ENCODE assay signal across 20 cellular contexts in the genomic region with DNA sequence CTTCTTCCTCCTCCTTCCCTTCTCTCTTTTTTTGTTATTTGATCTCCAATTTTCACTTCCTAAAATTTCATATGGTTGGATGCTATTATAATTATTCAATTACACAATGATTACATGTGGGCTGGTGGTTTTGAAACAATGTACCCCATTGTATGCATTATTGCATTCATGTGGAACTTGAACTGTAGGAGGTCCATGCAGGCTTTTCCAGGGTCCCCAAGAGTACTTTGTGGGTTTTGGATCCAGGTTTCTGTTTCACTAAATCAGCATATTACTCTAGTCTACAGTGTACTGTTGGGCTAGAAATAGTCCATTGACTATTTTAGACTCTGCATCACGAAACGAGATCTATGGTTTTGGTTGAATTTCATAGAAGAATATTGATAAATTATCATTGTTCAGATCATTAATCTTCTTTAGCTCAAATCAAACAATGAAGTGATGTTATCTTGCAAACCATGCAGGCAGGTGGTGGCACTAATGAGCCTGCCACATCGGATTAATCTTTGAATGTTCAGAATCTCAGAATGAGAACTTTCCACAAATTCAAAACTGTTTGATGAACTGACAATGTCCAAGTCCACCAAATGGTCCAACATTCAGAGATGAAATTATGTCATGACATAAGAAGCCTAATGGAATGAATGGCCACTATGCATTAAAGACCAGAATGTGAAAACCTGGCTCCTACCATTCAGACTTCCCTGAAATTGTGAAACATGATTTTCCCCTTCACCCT.
DNase-seq lines count a peak whose midpoint lies in the region; ATAC-seq, FAIRE-seq and TF ChIP-seq lines count a peak whose summit lies in the region.
"Had no signal": no experiment of that assay in that cellular context is flagged by ENCODE, and none has a peak within 500 bp of the region (broad histone marks: within the 10 kb centered on the region; RNA-seq: fewer than 3 reads in every experiment).

No MANE protein-coding gene starts in this region.

- peaks cover 1 to 4% of the 10 kb centered on the region in 2 experiments; a peak in 4 of 5 replicates for H3K36me3 ChIP-seq in HepG2 (replicated peaks in 1 of 2; ENCODE audit: control insufficient read depth in 1 of 2, insufficient read depth in 2 of 2, low read length in 2 of 2)
- H3K36me3 ChIP-seq in right lobe of liver, result no peaks in the 10 kb centered on the region
- H3K36me3 ChIP-seq in esophagus muscularis mucosa, result no peaks in the 10 kb centered on the region
- H3K36me3 ChIP-seq: MG63 had no signal

- no peak overlapping the region for H3K4me2 ChIP-seq in HepG2 (ENCODE audit: low read depth, low read length)

- no peak overlapping the region for H3K4me3 ChIP-seq in HepG2 (replicated peaks in 1 of 3; ENCODE audit: insufficient read depth in 1 of 3, low read depth in 2 of 3, low read length in 3 of 3)
- H3K4me3 ChIP-seq in right lobe of liver, result no peak overlapping the region
- no peak overlapping the region for H3K4me3 ChIP-seq in esophagus muscularis mucosa
- H3K4me3 ChIP-seq: MG63 had no signal

- H3K4me1 ChIP-seq in HepG2 (ENCODE audit: insufficient read depth, low read length) (peaks cover 56% of the 10 kb centered on the region), right lobe of liver (peaks cover 0 to 51% (median 15%) of the 10 kb centered on the region in 4 donors), esophagus muscularis mucosa (peaks cover 17 to 50% (median 20%) of the 10 kb centered on the region in 4 donors)

- peaks cover 0 to 9% (median 4%) of the 10 kb centered on the region in 7 donors for H3K9me3 Mint-ChIP-seq in CD14-positive monocyte
- H3K9me3 Mint-ChIP-seq: T-cell had no signal

- H3K36me3 Mint-ChIP-seq in CD14-positive monocyte, result peaks cover 2 to 4% of the 10 kb centered on the region in 2 donors
- H3K36me3 Mint-ChIP-seq: T-cell had no signal

- in situ Hi-C loops in HepG2 (cut with HindIII; ENCODE audit: extremely low pct_ligation_motif_present, low pct_unique_long_range_greater_than_20kb), result no loop called here

- H3K9me3 ChIP-seq in HepG2 (ENCODE audit: low read length) (no peaks in the 10 kb centered on the region), right lobe of liver (no peaks in the 10 kb centered on the region), esophagus muscularis mucosa (peaks cover 0 to 3% (median 0%) of the 10 kb centered on the region in 4 donors)
- H3K9me3 ChIP-seq: MG63 had no signal

- no peaks in the 10 kb centered on the region for H3K27me3 ChIP-seq in HepG2 (ENCODE audit: control insufficient read depth in 1 of 2, insufficient read depth in 2 of 2, low read length in 2 of 2)
- H3K27me3 ChIP-seq in right lobe of liver, result no peaks in the 10 kb centered on the region
- H3K27me3 ChIP-seq in esophagus muscularis mucosa, result no peaks in the 10 kb centered on the region
- H3K27me3 ChIP-seq: MG63 had no signal

- intact Hi-C loops in HepG2 (cut with micrococcal nuclease; ENCODE audit: unreplicated experiment), result no loop called here
- intact Hi-C loops in right lobe of liver (cut with DNase I), result no loop called here
- intact Hi-C loops in esophagus muscularis mucosa (cut with DNase I), result loop anchor here (10.0 kb wide), 1 partner anchor 401 kb away; no protein-coding TSS in a partner anchor
- intact Hi-C loops in CD14-positive monocyte (cut with micrococcal nuclease), result no loop called here

- POLR2A ChIA-PET in HepG2 (lab: Yijun Ruan, JAX), result no interaction called here

- H3K27ac ChIP-seq in HepG2 (ENCODE audit: extremely low read length, insufficient read depth, low read length) (no peak overlapping the region), right lobe of liver (peak overlapping the region in 1 of 3 donors; percentile 4), esophagus muscularis mucosa (replicated peaks in 1 of 4) (no peak overlapping the region)
- H3K27ac ChIP-seq: C4-2B had no signal

- TF ChIP-seq RAD21 in HepG2 (CRISPR knock-in tag; IDR thresholded peaks at IDR 0.05), result no peak

- no peaks in the 10 kb centered on the region; the same call in 1 of the 2 replicates for H4K20me1 ChIP-seq in HepG2 (ENCODE audit: insufficient read depth, low read length)

- no peak for FAIRE-seq in HepG2 (lab: Jason Lieb, UNC)
- FAIRE-seq: G401.6 had no signal

- 89% methylated on average over 3 of the region's 3 CpGs for WGBS in HepG2 (ENCODE audit: low lambda C conversion rate)
- WGBS in right lobe of liver (ENCODE audit: insufficient coverage, low coverage, low lambda C conversion rate, missing lambda C conversion rate), result 52% methylated on average over 3 of the region's 3 CpGs
- WGBS in esophagus muscularis mucosa, result 63% methylated on average over 3 of the region's 3 CpGs

- peak overlapping the region in 3 of 7 donors; percentile 30 to 81 (median 68) for H3K27ac Mint-ChIP-seq in CD14-positive monocyte
- H3K27ac Mint-ChIP-seq: H9, T-cell had no signal

- H3K79me2 ChIP-seq in HepG2 (ENCODE audit: insufficient read depth, low read length), result peaks cover 14% of the 10 kb centered on the region

- no peak for TF ChIP-seq CTCF in HepG2 (CRISPR knock-in tag; IDR thresholded peaks at IDR 0.05)
- peak in 1 of 4 donors; percentile 14 for TF ChIP-seq CTCF in right lobe of liver (IDR thresholded peaks at IDR 0.05)
- TF ChIP-seq CTCF in esophagus muscularis mucosa (IDR thresholded peaks at IDR 0.05), result no peak
- no peak for TF ChIP-seq CTCF in CD14-positive monocyte (IDR thresholded peaks at IDR 0.05)

- H2AFZ ChIP-seq in HepG2 (ENCODE audit: low read length), result no peak overlapping the region

- H3K27me3 Mint-ChIP-seq in CD14-positive monocyte (ENCODE audit: low read depth in 3 of 3), result peaks cover 5 to 13% (median 7%) of the 10 kb centered on the region in 3 donors

- H3K4me1 Mint-ChIP-seq in CD14-positive monocyte, result peaks cover 40% of the 10 kb centered on the region

- CTCF ChIA-PET in HepG2 (lab: Yijun Ruan, JAX; ENCODE audit: low intra/inter-chr PET ratio, low total read pairs), result no interaction called here

- H3K9ac ChIP-seq in HepG2 (ENCODE audit: insufficient read depth, low read depth, low read length), result no peak overlapping the region

- H3K4me3 Mint-ChIP-seq in CD14-positive monocyte, result no peak overlapping the region
- H3K4me3 Mint-ChIP-seq: H9, T-cell had no signal

- DNase-seq in HepG2 (ENCODE audit: low spot score) (peak; percentile 37), right lobe of liver (no peak), NOMO-1 treated with DMSO at 0.1 percent for 48 hours (lab: John Stamatoyannopoulos, UW; ENCODE audit: unreplicated experiment) (peak; percentile 68), esophagus muscularis mucosa (ENCODE audit: extremely low spot score) (peak; percentile 60), cerebellar nuclear complex (lab: John Stamatoyannopoulos, UW) (no peak), CD14-positive monocyte (ENCODE audit: low spot score) (no peak), NCI-H2029 treated with DMSO at 0.1 percent for 48 hours (lab: John Stamatoyannopoulos, UW) (no peak)
- DNase-seq: DMS 273 treated with DMSO at 0.1 percent for 48 hours, H9, MG63, NCI-H1105 treated with DMSO at 0.1 percent for 48 hours, NCI-H1694, NCI-H345, NCI-H524 treated with DMSO at 0.1 percent for 48 hours, SHP77, T-cell had no signal

- BruUV-seq in HepG2 (replicated peaks; lab: Mats Ljungman, UMichigan), result no TSS peak

- TF ChIP-seq EP300 in HepG2 (IDR thresholded peaks at IDR 0.05; ENCODE audit: low read depth in 2 of 2, low read length in 2 of 2) (no peak), HepG2 (CRISPR knock-in tag; IDR thresholded peaks at IDR 0.05; ENCODE audit: borderline replicate concordance) (no peak), esophagus muscularis mucosa (IDR thresholded peaks at IDR 0.05) (no peak)

- ATAC-seq in HepG2 (no peak), right lobe of liver (no peak), HG03196 (IDR thresholded peaks at IDR 0.05; ENCODE audit: unreplicated experiment) (no peak)
- ATAC-seq: SK-N-SH treated with all-trans-retinoic acid at 6 μM for 48 hours, T-cell had no signal

- no peak for TF ChIP-seq POLR2A in HepG2 (IDR thresholded peaks at IDR 0.05; ENCODE audit: insufficient read depth in 1 of 2, low read depth in 2 of 2, low read length in 2 of 2)
- TF ChIP-seq POLR2A in right lobe of liver (IDR thresholded peaks at IDR 0.05), result no peak
- no peak for TF ChIP-seq POLR2A in esophagus muscularis mucosa (IDR thresholded peaks at IDR 0.05; ENCODE audit: low read depth)

TF ChIP-seq in HepG2, 621 proteins besides CTCF, POLR2A, EP300 and RAD21:
- TF ChIP-seq ZNF383 (CRISPR knock-in tag; IDR thresholded peaks at IDR 0.05; ENCODE audit: borderline replicate concordance), result no peak
- peak; percentile 53 to 60; a peak in 3 of 4 replicates for TF ChIP-seq MAFK (conservative IDR thresholded peaks at IDR 0.05 in 1 of 2, IDR thresholded peaks at IDR 0.05 in 1 of 2; ENCODE audit: low read length in 2 of 2)
- TF ChIP-seq MAFF (IDR thresholded peaks at IDR 0.05; ENCODE audit: low read depth, low read length), result 0 out of 2 replicates have a peak, but pooled peaks have one; percentile 33
- TF ChIP-seq JUND (CRISPR knock-in tag; IDR thresholded peaks at IDR 0.05), result no peak
- no peak for TF ChIP-seq IRX3 (CRISPR knock-in tag; IDR thresholded peaks at IDR 0.05; ENCODE audit: borderline replicate concordance, low read depth)
TF ChIP-seq in HepG2: peak in this region for 2.

Comparison
In these comparisons a context has a peak if more than half of its experiments do, and no peak if none do; other contexts are left out.
1. DNase-seq: peak in HepG2 (single experiment), NOMO-1 treated with DMSO at 0.1 percent for 48 hours (single experiment) and esophagus muscularis mucosa (single experiment); none in right lobe of liver (0 of 3), cerebellar nuclear complex (0 of 2), CD14-positive monocyte (single experiment) and NCI-H2029 treated with DMSO at 0.1 percent for 48 hours (single experiment).